12 cellular contexts compared by ENCODE assay signal in the genomic region with DNA sequence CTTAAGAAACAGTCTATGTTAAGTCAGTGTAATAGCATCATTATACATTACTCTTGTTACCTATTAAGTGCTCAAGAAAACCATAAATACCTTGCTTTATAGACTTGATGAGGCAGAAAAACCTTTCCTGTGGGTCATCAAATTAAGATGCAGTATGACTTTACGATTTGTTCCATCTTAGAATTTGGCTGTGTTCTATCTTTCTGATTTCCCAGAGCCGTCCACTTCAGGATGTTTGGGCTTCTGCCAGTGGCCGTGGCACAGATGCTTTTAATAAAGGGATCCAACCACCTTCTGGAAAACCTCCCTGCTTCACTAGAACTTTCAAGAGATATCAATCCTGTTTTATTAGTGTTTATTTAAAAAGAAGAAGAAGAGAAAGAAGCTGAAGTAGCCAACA.
DNase-seq lines count a peak whose midpoint lies in the region; ATAC-seq and TF ChIP-seq lines count a peak whose summit lies in the region.
"Had no signal": no experiment of that assay in that cellular context is flagged by ENCODE, and none has a peak within 500 bp of the region (broad histone marks: within the 10 kb centered on the region; RNA-seq: fewer than 3 reads in every experiment).

No MANE protein-coding gene starts in this region.

- no peak overlapping the region for H3K4me3 ChIP-seq in RWPE2 (ENCODE audit: severe bottlenecking)
- no peak overlapping the region for H3K4me3 ChIP-seq in fibroblast of villous mesenchyme (ENCODE audit: low read depth, low read length)
- H3K4me3 ChIP-seq in gastrocnemius medialis: no peak overlapping the region
- H3K4me3 ChIP-seq in MM.1S (ENCODE audit: low read length): no peak overlapping the region
- H3K4me3 ChIP-seq: body of pancreas had no signal

- no peaks in the 10 kb centered on the region for H3K36me3 Mint-ChIP-seq in naive thymus-derived CD8-positive, alpha-beta T cell

- POLR2A ChIA-PET in naive thymus-derived CD8-positive, alpha-beta T cell (lab: Charles Lee): no interaction called here

- no peaks in the 10 kb centered on the region for H3K79me2 ChIP-seq in MM.1S (ENCODE audit: low read length)

- no peak overlapping the region for H3K4me2 ChIP-seq in MM.1S (ENCODE audit: low read depth, low read length)

- in situ Hi-C loops in gastrocnemius medialis (cut with MboI; ENCODE audit: low sequenced_read_pairs in 4 of 4): no loop called here

- H3K27me3 Mint-ChIP-seq in naive thymus-derived CD8-positive, alpha-beta T cell: peaks cover 0 to 5% (median 0%) of the 10 kb centered on the region in 5 donors

- no peak for TF ChIP-seq POLR2A in gastrocnemius medialis (IDR thresholded peaks at IDR 0.05)

- no peaks in the 10 kb centered on the region for H3K9me3 Mint-ChIP-seq in naive thymus-derived CD8-positive, alpha-beta T cell

- no peaks in the 10 kb centered on the region for H3K9me3 ChIP-seq in RWPE2 (ENCODE audit: severe bottlenecking)
- H3K9me3 ChIP-seq in gastrocnemius medialis: no peaks in the 10 kb centered on the region
- no peaks in the 10 kb centered on the region for H3K9me3 ChIP-seq in MM.1S (replicated peaks; ENCODE audit: insufficient read depth, low read length)
- H3K9me3 ChIP-seq: body of pancreas had no signal

- intact Hi-C loops in gastrocnemius medialis (cut with DNase I; ENCODE audit: low total_unique reads): loop anchor here (2.0 to 5.0 kb wide), 3 partner anchors 70 to 1020 kb away; a partner anchor contains a TSS

- H3K36me3 ChIP-seq in RWPE2 (ENCODE audit: low read depth): no peaks in the 10 kb centered on the region
- no peaks in the 10 kb centered on the region for H3K36me3 ChIP-seq in gastrocnemius medialis
- H3K36me3 ChIP-seq in MM.1S (replicated peaks; ENCODE audit: insufficient read depth, low read length): no peaks in the 10 kb centered on the region

- no peaks in the 10 kb centered on the region for H3K27me3 ChIP-seq in RWPE2 (ENCODE audit: insufficient read depth, poor library complexity, severe bottlenecking)
- no peaks in the 10 kb centered on the region for H3K27me3 ChIP-seq in gastrocnemius medialis
- H3K27me3 ChIP-seq in MM.1S (replicated peaks; ENCODE audit: insufficient read depth, low read length): no peaks in the 10 kb centered on the region
- H3K27me3 ChIP-seq: body of pancreas had no signal

- no peak for TF ChIP-seq CTCF in RWPE2 (IDR thresholded peaks at IDR 0.05; ENCODE audit: poor library complexity, severe bottlenecking)
- no peak for TF ChIP-seq CTCF in fibroblast of villous mesenchyme (IDR thresholded peaks at IDR 0.05; ENCODE audit: insufficient read depth, low read depth, low read length)
- no peak for TF ChIP-seq CTCF in gastrocnemius medialis (IDR thresholded peaks at IDR 0.05 in 4 of 5, conservative IDR thresholded peaks at IDR 0.05 in 1 of 5)
- no peak for TF ChIP-seq CTCF in MM.1S (IDR thresholded peaks at IDR 0.05; ENCODE audit: low read length)

- peak overlapping the region; percentile 76 for H3K27ac ChIP-seq in RWPE2 (ENCODE audit: poor library complexity, severe bottlenecking)
- H3K27ac ChIP-seq in gastrocnemius medialis: peak overlapping the region; percentile 68 to 78 (median 69)
- H3K27ac ChIP-seq in MM.1S (ENCODE audit: low read length): no peak overlapping the region
- H3K27ac ChIP-seq: body of pancreas, HL-60 had no signal

- DNase-seq in Daoy (ENCODE audit: low read depth): peak; percentile 23
- DNase-seq in RWPE2 (ENCODE audit: low spot score): no peak
- DNase-seq in fibroblast of villous mesenchyme (ENCODE audit: low read depth): peak; percentile 89
- DNase-seq in gastrocnemius medialis: peak in 1 of 2 donors; percentile 26
- DNase-seq in naive thymus-derived CD8-positive, alpha-beta T cell: no peak
- DNase-seq in kidney glomerular epithelial cell (lab: John Stamatoyannopoulos, UW): no peak
- no peak for DNase-seq in MM.1S
- no peak for DNase-seq in NCI-H526 treated with DMSO at 0.1 percent for 48 hours (lab: John Stamatoyannopoulos, UW)
- DNase-seq: foreskin melanocyte, OCI-M1 had no signal

- peaks cover 17% of the 10 kb centered on the region for H3K4me1 ChIP-seq in RWPE2 (ENCODE audit: insufficient read depth, poor library complexity, severe bottlenecking)
- H3K4me1 ChIP-seq in gastrocnemius medialis: peaks cover 38 to 39% of the 10 kb centered on the region in 2 donors
- H3K4me1 ChIP-seq in MM.1S (ENCODE audit: low read length): no peaks in the 10 kb centered on the region
- H3K4me1 ChIP-seq: body of pancreas had no signal

- H3K9ac ChIP-seq in MM.1S (ENCODE audit: low read length): no peak overlapping the region

- H3F3A ChIP-seq in MM.1S (ENCODE audit: insufficient read depth, low read length): no peaks in the 10 kb centered on the region

- no peaks in the 10 kb centered on the region for H3K9me2 ChIP-seq in MM.1S (replicated peaks; ENCODE audit: insufficient read depth, low read length)

- no peak overlapping the region for H3K4me3 Mint-ChIP-seq in naive thymus-derived CD8-positive, alpha-beta T cell

- no peaks in the 10 kb centered on the region for H3K4me1 Mint-ChIP-seq in naive thymus-derived CD8-positive, alpha-beta T cell

- H2AFZ ChIP-seq in MM.1S (ENCODE audit: low read length): no peak overlapping the region

- no peaks in the 10 kb centered on the region for H4K20me1 ChIP-seq in MM.1S (ENCODE audit: insufficient read depth, low read length)

- H3K27ac Mint-ChIP-seq in naive thymus-derived CD8-positive, alpha-beta T cell: no peak overlapping the region

- ATAC-seq in RWPE2 (ENCODE audit: low read depth): no peak
- ATAC-seq in gastrocnemius medialis: no peak
- ATAC-seq in naive thymus-derived CD8-positive, alpha-beta T cell: no peak
- ATAC-seq: body of pancreas had no signal

Comparison
In these comparisons a context has a peak if more than half of its experiments do, and no peak if none do; other contexts are left out.
1. DNase-seq: peak in Daoy (single experiment) and fibroblast of villous mesenchyme (single experiment); none in RWPE2 (single experiment), naive thymus-derived CD8-positive, alpha-beta T cell (0 of 10), kidney glomerular epithelial cell (single experiment), MM.1S (single experiment) and NCI-H526 treated with DMSO at 0.1 percent for 48 hours (single experiment).